ENCODE assay signal across 21 cellular contexts in genomic region chr1:154707901-154708514, GRCh38.
A peak's percentile ranks its signal among the peaks of the same experiment; 100 is the strongest.
DNase-seq lines count a peak whose midpoint lies in the region; ATAC-seq, FAIRE-seq and TF ChIP-seq lines count a peak whose summit lies in the region.
"Had no signal": no experiment of that assay in that cellular context is flagged by ENCODE, and none has a peak within 500 bp of the region (broad histone marks: within the 10 kb centered on the region; RNA-seq: fewer than 3 reads in every experiment).

No MANE protein-coding gene starts in this region.

- H4K91ac ChIP-seq in IMR-90 (ENCODE audit: insufficient read depth, low read depth, low read length) (no peak overlapping the region), H1 (replicated peaks; ENCODE audit: insufficient read length, low read length) (no peak overlapping the region)

- H4K8ac ChIP-seq in IMR-90 (ENCODE audit: low read depth in 2 of 2, low read length in 2 of 2) (no peak overlapping the region), H1 (ENCODE audit: extremely low read depth, insufficient read depth, low read length) (no peak overlapping the region), mesendoderm (ENCODE audit: low read depth, low read length) (no peak overlapping the region)

- no peaks in the 10 kb centered on the region; the same call in 1 of the 2 replicates for H3K9me3 ChIP-seq in IMR-90 (ENCODE audit: control insufficient read depth, insufficient read depth, low read length)
- no peaks in the 10 kb centered on the region for H3K9me3 ChIP-seq in H1 (ENCODE audit: insufficient read depth in 2 of 2, low read depth in 1 of 2, low read length in 1 of 2)
- no peaks in the 10 kb centered on the region for H3K9me3 ChIP-seq in esophagus squamous epithelium
- H3K9me3 ChIP-seq: A549, BE2C had no signal

- H3K4me1 ChIP-seq in IMR-90 (ENCODE audit: control insufficient read depth, insufficient read depth, low read length) (no peaks in the 10 kb centered on the region), H1 (replicated peaks in 1 of 4; ENCODE audit: control insufficient read depth in 3 of 4, insufficient read depth in 4 of 4, low read length in 3 of 4) (peaks cover 0 to 4% (median 0%) of the 10 kb centered on the region in 4 experiments; a peak in 2 of 7 replicates), mesendoderm (ENCODE audit: control insufficient read depth, low read depth, low read length) (no peaks in the 10 kb centered on the region), esophagus squamous epithelium (no peaks in the 10 kb centered on the region)
- H3K4me1 ChIP-seq: A549, BE2C had no signal

- H3K23me2 ChIP-seq in H1 (ENCODE audit: low read depth, low read length): no peaks in the 10 kb centered on the region

- H2AFZ ChIP-seq in IMR-90 (replicated peaks; ENCODE audit: low read length, poor library complexity): no peak overlapping the region
- no peak overlapping the region for H2AFZ ChIP-seq in H1 (ENCODE audit: low read length)

- H2AK5ac ChIP-seq in IMR-90 (ENCODE audit: low read depth, low read length): no peak overlapping the region
- no peak overlapping the region for H2AK5ac ChIP-seq in H1 (ENCODE audit: low read depth, low read length)
- no peak overlapping the region for H2AK5ac ChIP-seq in mesendoderm (ENCODE audit: low read length)

- H3K4me1 Mint-ChIP-seq in stimulated activated memory B cell treated with anti-CD40 and anti-IgM and Interleukin-4, amounts not matched to agents 10 μg/mL and 1 μg/mL and 100 μg/mL, for 72 hours: no peaks in the 10 kb centered on the region

- intact Hi-C loops in IMR-90 (cut with micrococcal nuclease) (no loop called here), esophagus squamous epithelium (cut with DNase I) (no loop called here)

- 6% methylated on average over 6 of the region's 17 CpGs; no CpG with 5 or more reads in 1 of the 2 experiments for WGBS in IMR-90 (ENCODE audit: extremely low coverage in 2 of 2, insufficient read length in 1 of 2), 2 experiments
- 91% methylated on average over 17 of the region's 17 CpGs; no CpG with 5 or more reads in 1 of the 2 experiments for WGBS in H1 (ENCODE audit: extremely low coverage in 1 of 2, insufficient coverage in 1 of 2, insufficient read length in 1 of 2, insufficient replicate concordance in 2 of 2, low coverage in 1 of 2, low lambda C conversion rate in 2 of 2, missing lambda C conversion rate in 1 of 2), 2 experiments
- WGBS in mesendoderm (ENCODE audit: extremely low coverage, insufficient coverage, low lambda C conversion rate): no CpG with 5 or more reads among the region's 17 CpGs
- 80 to 92% methylated on average over 8 to 16 of the region's 17 CpGs for WGBS in esophagus squamous epithelium, 2 donors

- H3K79me2 ChIP-seq in H1 (ENCODE audit: control insufficient read depth in 1 of 2, insufficient read depth in 2 of 2, low read length in 2 of 2): no peaks in the 10 kb centered on the region
- no peaks in the 10 kb centered on the region for H3K79me2 ChIP-seq in mesendoderm (ENCODE audit: control insufficient read depth, insufficient read depth, low read length)

- no peak for TF ChIP-seq CTCF in IMR-90 (conservative IDR thresholded peaks at IDR 0.05; ENCODE audit: low read depth, low read length)
- no peak for TF ChIP-seq CTCF in H1 (IDR thresholded peaks at IDR 0.05; ENCODE audit: control extremely low read depth in 1 of 3, insufficient read depth in 1 of 3, low read depth in 1 of 3, low read length in 3 of 3)
- no peak for TF ChIP-seq CTCF in esophagus squamous epithelium (IDR thresholded peaks at IDR 0.05)

- H3K79me1 ChIP-seq in IMR-90 (ENCODE audit: low read depth in 1 of 2, low read length in 2 of 2) (no peaks in the 10 kb centered on the region), H1 (ENCODE audit: low read depth, low read length) (no peaks in the 10 kb centered on the region), mesendoderm (ENCODE audit: low read length) (no peaks in the 10 kb centered on the region)

- no peak overlapping the region for H3K4ac ChIP-seq in IMR-90 (ENCODE audit: low read depth, low read length)
- H3K4ac ChIP-seq in H1 (replicated peaks; ENCODE audit: insufficient read length, low read depth, low read length): no peak overlapping the region
- no peak overlapping the region for H3K4ac ChIP-seq in mesendoderm (ENCODE audit: low read depth, low read length)

- H3K56ac ChIP-seq in IMR-90 (ENCODE audit: extremely low read depth, insufficient read depth, low read length): no peak overlapping the region
- H3K56ac ChIP-seq in H1 (replicated peaks; ENCODE audit: insufficient read length, low read depth, low read length): no peak overlapping the region
- no peak overlapping the region for H3K56ac ChIP-seq in mesendoderm (ENCODE audit: low read length)

- H3K23ac ChIP-seq in IMR-90 (ENCODE audit: low read depth, low read length): no peak overlapping the region
- no peak overlapping the region for H3K23ac ChIP-seq in H1 (ENCODE audit: insufficient read length)
- H3K23ac ChIP-seq in mesendoderm (ENCODE audit: low read length): no peak overlapping the region

- FAIRE-seq in H1 (lab: Jason Lieb, UNC): no peak
- FAIRE-seq: A549, GM19239, HTR-8/SVneo had no signal

- BruUV-seq in IMR-90 (replicated peaks; lab: Mats Ljungman, UMichigan): no TSS peak

- H3K14ac ChIP-seq in IMR-90 (replicated peaks; ENCODE audit: low read depth, low read length): no peak overlapping the region
- H3K14ac ChIP-seq in H1 (ENCODE audit: insufficient read length): no peak overlapping the region

- H3K27me3 ChIP-seq in IMR-90 (ENCODE audit: control insufficient read depth, insufficient read depth, low read length) (peaks cover 58% of the 10 kb centered on the region), H1 (replicated peaks in 1 of 4; ENCODE audit: control insufficient read depth in 3 of 4, extremely low read depth in 1 of 4, insufficient read depth in 3 of 4, low read length in 3 of 4) (no peaks in the 10 kb centered on the region), mesendoderm (ENCODE audit: insufficient read depth, low read length, poor library complexity) (no peaks in the 10 kb centered on the region), esophagus squamous epithelium (peaks cover 0 to 28% (median 0%) of the 10 kb centered on the region in 4 donors)
- H3K27me3 ChIP-seq: BE2C had no signal

- H3K36me3 ChIP-seq in IMR-90 (ENCODE audit: control insufficient read depth, insufficient read depth, low read length): no peaks in the 10 kb centered on the region
- H3K36me3 ChIP-seq in H1 (ENCODE audit: control insufficient read depth in 2 of 4, insufficient read depth in 4 of 4, low read length in 3 of 4): no peaks in the 10 kb centered on the region
- no peaks in the 10 kb centered on the region for H3K36me3 ChIP-seq in mesendoderm (ENCODE audit: control insufficient read depth, insufficient read depth, low read length)
- no peaks in the 10 kb centered on the region for H3K36me3 ChIP-seq in esophagus squamous epithelium
- H3K36me3 ChIP-seq: BE2C had no signal

- no peak overlapping the region for H3K27ac Mint-ChIP-seq in stimulated activated memory B cell treated with anti-CD40 and anti-IgM and Interleukin-4, amounts not matched to agents 10 μg/mL and 1 μg/mL and 100 μg/mL, for 72 hours

- POLR2A ChIA-PET in IMR-90 (lab: Charles Lee; ENCODE audit: unreplicated experiment): no interaction called here
- POLR2A ChIA-PET in H1 (lab: Charles Lee; ENCODE audit: partially characterized antibody): no interaction called here

- dilution Hi-C loops in IMR-90 (cut with HindIII; ENCODE audit: low sequenced_read_pairs, unreplicated experiment): no loop called here

- H2BK5ac ChIP-seq in IMR-90 (ENCODE audit: low read depth, low read length, poor library complexity, severe bottlenecking): no peak overlapping the region
- H2BK5ac ChIP-seq in H1 (ENCODE audit: low read depth, low read length): no peak overlapping the region
- no peak overlapping the region for H2BK5ac ChIP-seq in mesendoderm (ENCODE audit: low read length)

- H3K36me3 Mint-ChIP-seq in stimulated activated memory B cell treated with anti-CD40 and anti-IgM and Interleukin-4, amounts not matched to agents 10 μg/mL and 1 μg/mL and 100 μg/mL, for 72 hours: no peaks in the 10 kb centered on the region

- H4K5ac ChIP-seq in IMR-90 (ENCODE audit: low read depth, low read length) (no peak overlapping the region), H1 (ENCODE audit: insufficient read length, low read depth, low read length) (no peak overlapping the region), mesendoderm (ENCODE audit: low read length) (no peak overlapping the region)

- H3K4me2 ChIP-seq in IMR-90 (ENCODE audit: low read depth, low read length): no peak overlapping the region
- H3K4me2 ChIP-seq in H1 (ENCODE audit: insufficient read depth in 1 of 2, low read depth in 2 of 2, low read length in 2 of 2): no peak overlapping the region
- no peak overlapping the region for H3K4me2 ChIP-seq in mesendoderm (ENCODE audit: low read length)
- H3K4me2 ChIP-seq: A549, KMS-11 had no signal

- H3K9me3 Mint-ChIP-seq in stimulated activated memory B cell treated with anti-CD40 and anti-IgM and Interleukin-4, amounts not matched to agents 10 μg/mL and 1 μg/mL and 100 μg/mL, for 72 hours: no peaks in the 10 kb centered on the region

- H3K18ac ChIP-seq in IMR-90 (ENCODE audit: low read depth, low read length): no peak overlapping the region
- no peak overlapping the region for H3K18ac ChIP-seq in H1 (ENCODE audit: extremely low read depth, low read length)
- no peak overlapping the region for H3K18ac ChIP-seq in mesendoderm (ENCODE audit: low read length)

- H3K9ac ChIP-seq in IMR-90 (ENCODE audit: low read depth, low read length) (no peak overlapping the region), H1 (replicated peaks in 1 of 4; ENCODE audit: extremely low read depth in 1 of 4, low read depth in 3 of 4, low read length in 3 of 4) (no peak overlapping the region), mesendoderm (ENCODE audit: low read length) (no peak overlapping the region)
- H3K9ac ChIP-seq: KMS-11 had no signal

- no peak overlapping the region for H3K27ac ChIP-seq in IMR-90 (ENCODE audit: insufficient read depth, low read length)
- no peak overlapping the region for H3K27ac ChIP-seq in H1 (ENCODE audit: low read depth, low read length)
- H3K27ac ChIP-seq in mesendoderm (ENCODE audit: low read depth, low read length): no peak overlapping the region
- H3K27ac ChIP-seq in esophagus squamous epithelium: no peak overlapping the region
- H3K27ac ChIP-seq: A549, KMS-11 had no signal

- TF ChIP-seq RAD21 in IMR-90 (IDR thresholded peaks at IDR 0.05; ENCODE audit: low read length) (no peak), H1 (IDR thresholded peaks at IDR 0.05 in 1 of 2, conservative IDR thresholded peaks at IDR 0.05 in 1 of 2; ENCODE audit: low read depth in 2 of 2, low read length in 2 of 2) (no peak)

- TF ChIP-seq POLR2A in IMR-90 (IDR thresholded peaks at IDR 0.05; ENCODE audit: low read depth, low read length) (no peak), H1 (IDR thresholded peaks at IDR 0.05; ENCODE audit: control extremely low read depth in 1 of 2, low read depth in 2 of 2, low read length in 2 of 2) (no peak), esophagus squamous epithelium (IDR thresholded peaks at IDR 0.05) (no peak)

- H3K9me1 ChIP-seq in IMR-90 (ENCODE audit: insufficient read depth, low read length): no peaks in the 10 kb centered on the region

- no peak overlapping the region for H2AK9ac ChIP-seq in IMR-90 (replicated peaks; ENCODE audit: low read depth, low read length, poor library complexity)

- H2BK12ac ChIP-seq in H1 (ENCODE audit: low read depth, low read length): no peak overlapping the region

- no peak for TF ChIP-seq EP300 in H1 (IDR thresholded peaks at IDR 0.05; ENCODE audit: borderline replicate concordance in 1 of 2, low read depth in 2 of 2, low read length in 2 of 2)

- CTCF ChIA-PET in IMR-90 (lab: Yijun Ruan, JAX): no interaction called here
- CTCF ChIA-PET in H1 (lab: Charles Lee; ENCODE audit: partially characterized antibody): interaction anchor here (0.7 to 2.0 kb wide), 5 partner anchors 32 to 245 kb away, joined by 3 to 8 read pairs (median 3); no protein-coding TSS in a partner anchor

- H2BK120ac ChIP-seq in IMR-90 (ENCODE audit: low read depth, low read length) (no peak overlapping the region), H1 (replicated peaks; ENCODE audit: low read depth, low read length) (no peak overlapping the region), mesendoderm (ENCODE audit: low read depth, low read length) (no peak overlapping the region)

- no peak for ATAC-seq in IMR-90 (ENCODE audit: low read depth)
- no peak for ATAC-seq in stimulated activated memory B cell treated with anti-CD40 and anti-IgM and Interleukin-4, amounts not matched to agents 10 μg/mL and 1 μg/mL and 100 μg/mL, for 72 hours
- ATAC-seq: A549 had no signal

- H3K27me3 Mint-ChIP-seq in stimulated activated memory B cell treated with anti-CD40 and anti-IgM and Interleukin-4, amounts not matched to agents 10 μg/mL and 1 μg/mL and 100 μg/mL, for 72 hours: peaks cover 52% of the 10 kb centered on the region

- H3K4me3 ChIP-seq in IMR-90 (ENCODE audit: insufficient read depth, low read depth, low read length) (no peak overlapping the region), H1 (ENCODE audit: extremely low read depth in 1 of 4, insufficient read depth in 2 of 4, low read depth in 3 of 4, low read length in 4 of 4) (no peak overlapping the region), mesendoderm (ENCODE audit: low read length) (no peak overlapping the region), esophagus squamous epithelium (no peak overlapping the region)
- H3K4me3 ChIP-seq: A549 had no signal

- in situ Hi-C loops in IMR-90 (cut with MboI; ENCODE audit: low sequenced_read_pairs): no loop called here

- no peak overlapping the region for H3K4me3 Mint-ChIP-seq in stimulated activated memory B cell treated with anti-CD40 and anti-IgM and Interleukin-4, amounts not matched to agents 10 μg/mL and 1 μg/mL and 100 μg/mL, for 72 hours

- H2BK15ac ChIP-seq in IMR-90 (ENCODE audit: low read depth, low read length) (no peak overlapping the region), H1 (ENCODE audit: low read length) (0 out of 2 replicates have a peak overlapping the region, but pooled peaks have one; percentile 21), mesendoderm (replicated peaks; ENCODE audit: low read depth) (no peak overlapping the region)

- DNase-seq in AG08396 (ENCODE audit: low spot score): peak; percentile 25
- DNase-seq in IMR-90: peak; percentile 33
- no peak for DNase-seq in H1 (ENCODE audit: low read depth in 1 of 2, low spot score in 2 of 2)
- peak; percentile 42 for DNase-seq in mesendoderm
- DNase-seq in germinal center (ENCODE audit: low spot score): no peak
- DNase-seq in esophagus squamous epithelium (lab: John Stamatoyannopoulos, UW): no peak
- DNase-seq in NAMALWA (ENCODE audit: low spot score): no peak
- DNase-seq: BE2C, EL, HCEC 1CT, NCI-H1105, NCI-H2029 treated with DMSO at 0.1 percent for 48 hours, NCI-H2171, NCI-H446, NCI-H526, SHP77 had no signal

- no peaks in the 10 kb centered on the region for H4K20me1 ChIP-seq in IMR-90 (ENCODE audit: insufficient read depth, low read length)
- H4K20me1 ChIP-seq in H1 (replicated peaks in 1 of 2; ENCODE audit: control insufficient read depth in 1 of 2, insufficient read depth in 2 of 2, low read length in 2 of 2): no peaks in the 10 kb centered on the region

- H2BK20ac ChIP-seq in IMR-90 (ENCODE audit: low read depth, low read length) (no peak overlapping the region), H1 (ENCODE audit: low read length) (no peak overlapping the region)

Comparison
In these comparisons a context has a peak if more than half of its experiments do, and no peak if none do; other contexts are left out.
1. DNase-seq: peak in AG08396 (single experiment), IMR-90 (single experiment) and mesendoderm (single experiment); none in H1 (0 of 2), germinal center (single experiment), esophagus squamous epithelium (single experiment) and NAMALWA (single experiment).